Comparison of ENCODE assay signal across 32 cellular contexts in genomic region chr5:1142886-1143669, GRCh38. TPM values are rescaled to one million over a fixed set of nuclear protein-coding genes. Genes with fewer than 3 reads are reported as not detected.
"Had no signal": no experiment of that assay in that cellular context is flagged by ENCODE, and none has a peak within 500 bp of the region (broad histone marks: within the 10 kb centered on the region; RNA-seq: fewer than 3 reads in every experiment).

No MANE protein-coding gene starts in this region.

- DNase-seq: activated B cell treated with CpG ODN at 0.5 μM for 24 hours; activated CD4-positive, alpha-beta memory T cell treated with anti-CD3 and anti-CD28 coated beads for 36 hours; activated CD4-positive, alpha-beta T cell treated with anti-CD3 and anti-CD28 coated beads, Interleukin-2, amount 10 ng/mL, durations not matched to agents 7 days and 5 days; activated CD8-positive, alpha-beta memory T cell treated with anti-CD3 and anti-CD28 coated beads for 24 hours; activated effector memory CD4-positive, alpha-beta T cell treated with anti-CD3 and anti-CD28 coated beads, Interleukin-2, amount 50 U/mL, for 16 hours; activated naive CD4-positive, alpha-beta T cell treated with Interleukin-2 at 50 U/mL for 16 hours; activated naive CD8-positive, alpha-beta T cell treated with anti-CD3 and anti-CD28 coated beads, Interleukin-2, amount 50 U/mL, for 24 hours; activated T-cell treated with anti-CD3 and anti-CD28 coated beads, Interleukin-2, amount 50 U/mL, for 4 hours; amniotic stem cell; body of pancreas; MG63; MV-4-11; NCI-H1092 treated with DMSO at 0.1 percent for 48 hours; NCI-H1417 treated with DMSO at 0.1 percent for 48 hours; NCI-H1694 treated with DMSO at 0.1 percent for 48 hours; NCI-H2029 treated with DMSO at 0.1 percent for 48 hours; NCI-H345; NCI-H510A; NCI-H526 treated with DMSO at 0.1 percent for 48 hours; NCI-H82; OCI-M1; Peyer's patch; T-cell; T-helper 2 cell; T1000 had no signal

- H3K27ac ChIP-seq: ascending aorta, body of pancreas, KMS-11, Peyer's patch, SK-N-MC had no signal

- FAIRE-seq: bronchial epithelial cell, TTC549 had no signal

- ATAC-seq: activated naive CD4-positive, alpha-beta T cell treated with anti-CD3 and anti-CD28 coated beads, Interleukin-2, amount 50 U/mL, for 72 hours; activated naive CD8-positive, alpha-beta T cell treated with anti-CD3 and anti-CD28 coated beads, Interleukin-2, amount 50 U/mL, for 24 hours; activated T-cell treated with anti-CD3 and anti-CD28 coated beads, Interleukin-2, amount 50 U/mL, for 4 hours; body of pancreas; T-cell had no signal

- H3K9me3 ChIP-seq: ascending aorta, body of pancreas, MG63, Peyer's patch had no signal

- H3K4me2 ChIP-seq: KMS-11 had no signal

- H3K9ac ChIP-seq: KMS-11 had no signal

- H3K36me3 ChIP-seq: ascending aorta, MG63, Peyer's patch had no signal

- H3K4me3 ChIP-seq: ascending aorta, body of pancreas, MG63, Peyer's patch, SK-N-MC had no signal

- H3K27me3 ChIP-seq: ascending aorta, body of pancreas, MG63, Peyer's patch had no signal

- H3K4me3 Mint-ChIP-seq: activated B cell treated with CpG ODN at 0.5 μM for 24 hours; activated CD4-positive, alpha-beta memory T cell treated with anti-CD3 and anti-CD28 coated beads for 36 hours; activated CD4-positive, alpha-beta T cell treated with anti-CD3 and anti-CD28 coated beads, Interleukin-2, amount 10 ng/mL, durations not matched to agents 7 days and 5 days; activated naive CD8-positive, alpha-beta T cell treated with anti-CD3 and anti-CD28 coated beads, Interleukin-2, amount 50 U/mL, for 24 hours; activated T-cell treated with anti-CD3 and anti-CD28 coated beads, Interleukin-2, amount 50 U/mL, for 4 hours; central memory CD8-positive, alpha-beta T cell; T-cell had no signal

- H3K4me1 ChIP-seq: ascending aorta had no signal

- H3K27ac Mint-ChIP-seq: activated B cell treated with CpG ODN at 0.5 μM for 24 hours; activated CD4-positive, alpha-beta memory T cell treated with anti-CD3 and anti-CD28 coated beads for 36 hours; activated CD4-positive, alpha-beta T cell treated with anti-CD3 and anti-CD28 coated beads, Interleukin-2, amount 10 ng/mL, durations not matched to agents 7 days and 5 days; activated naive CD4-positive, alpha-beta T cell treated with anti-CD3 and anti-CD28 coated beads, Interleukin-2, amount 50 U/mL, for 72 hours; activated naive CD8-positive, alpha-beta T cell treated with anti-CD3 and anti-CD28 coated beads, Interleukin-2, amount 50 U/mL, for 24 hours; T-cell had no signal

- H3K9me3 Mint-ChIP-seq: activated B cell treated with CpG ODN at 0.5 μM for 24 hours; activated CD4-positive, alpha-beta memory T cell treated with anti-CD3 and anti-CD28 coated beads for 36 hours; activated CD4-positive, alpha-beta T cell treated with anti-CD3 and anti-CD28 coated beads, Interleukin-2, amount 10 ng/mL, durations not matched to agents 7 days and 5 days; activated naive CD4-positive, alpha-beta T cell treated with anti-CD3 and anti-CD28 coated beads, Interleukin-2, amount 50 U/mL, for 72 hours; activated naive CD8-positive, alpha-beta T cell treated with anti-CD3 and anti-CD28 coated beads, Interleukin-2, amount 50 U/mL, for 24 hours; activated T-cell treated with anti-CD3 and anti-CD28 coated beads, Interleukin-2, amount 50 U/mL, for 4 hours; central memory CD8-positive, alpha-beta T cell; T-cell had no signal

- H3K36me3 Mint-ChIP-seq: activated CD4-positive, alpha-beta memory T cell treated with anti-CD3 and anti-CD28 coated beads for 36 hours; activated naive CD4-positive, alpha-beta T cell treated with anti-CD3 and anti-CD28 coated beads, Interleukin-2, amount 50 U/mL, for 72 hours; T-cell had no signal

RNA-seq across cellular contexts. Expression of gene SLC6A19, which starts 58.3 kb away (rescaled TPM):
- total RNA-seq: activated B cell treated with CpG ODN at 0.5 μM for 24 hours; activated CD4-positive, alpha-beta memory T cell treated with anti-CD3 and anti-CD28 coated beads for 36 hours; activated CD4-positive, alpha-beta T cell treated with anti-CD3 and anti-CD28 coated beads, Interleukin-2, amount 10 ng/mL, durations not matched to agents 7 days and 5 days; activated naive CD4-positive, alpha-beta T cell treated with anti-CD3 and anti-CD28 coated beads, Interleukin-2, amount 50 U/mL, for 72 hours; ascending aorta; bronchial epithelial cell had no signal
